ENCODE assay signal across 19 cellular contexts in genomic region chr2:85840091-85840490, GRCh38. TPM values are rescaled to one million over a fixed set of nuclear protein-coding genes. Genes with fewer than 3 reads are reported as not detected.
DNase-seq lines count a peak whose midpoint lies in the region; ATAC-seq and TF ChIP-seq lines count a peak whose summit lies in the region.
"Had no signal": no experiment of that assay in that cellular context is flagged by ENCODE, and none has a peak within 500 bp of the region (broad histone marks: within the 10 kb centered on the region; RNA-seq: fewer than 3 reads in every experiment).

No MANE protein-coding gene starts in this region.

- H3K9ac ChIP-seq in neuronal stem cell (ENCODE audit: low read depth, low read length, poor library complexity) (no peak overlapping the region), neural progenitor cell (no peak overlapping the region)

- H3K9me3 ChIP-seq in neuronal stem cell (replicated peaks in 1 of 2; ENCODE audit: control insufficient read depth in 2 of 2, insufficient read depth in 1 of 2, low read depth in 1 of 2, low read length in 2 of 2) (peaks cover 2 to 5% of the 10 kb centered on the region in 2 donors), neural progenitor cell (ENCODE audit: low read depth) (no peaks in the 10 kb centered on the region), esophagus squamous epithelium (no peaks in the 10 kb centered on the region)
- H3K9me3 ChIP-seq: MG63, stomach had no signal

- no peak overlapping the region for H2BK12ac ChIP-seq in neuronal stem cell (ENCODE audit: low read length)

- H4K20me1 ChIP-seq in neural progenitor cell (ENCODE audit: low read depth) = no peaks in the 10 kb centered on the region

- intact Hi-C loops in left ventricle myocardium superior (cut with micrococcal nuclease) (no loop called here), esophagus squamous epithelium (cut with DNase I) (no loop called here)

- TF ChIP-seq CTCF in neural progenitor cell (IDR thresholded peaks at IDR 0.05) (no peak), esophagus squamous epithelium (IDR thresholded peaks at IDR 0.05) (no peak)

- peak; percentile 37 for DNase-seq in activated CD4-positive, alpha-beta T cell treated with anti-CD3 and anti-CD28 coated beads, Interleukin-2, amount 10 ng/mL, durations not matched to agents 7 days and 5 days
- no peak for DNase-seq in activated CD4-positive, alpha-beta T cell treated with anti-CD3 and anti-CD28 coated beads, Interleukin-2, amount 50 U/mL, for 4 hours
- DNase-seq in activated CD4-positive, alpha-beta memory T cell treated with anti-CD3 and anti-CD28 coated beads, Interleukin-2, amount 10 ng/mL, durations not matched to agents 7 days and 5 days = peak; percentile 46
- DNase-seq in neuronal stem cell (ENCODE audit: low spot score) (no peak), neural progenitor cell (ENCODE audit: low spot score) (no peak), left ventricle myocardium superior (no peak), esophagus squamous epithelium (lab: John Stamatoyannopoulos, UW) (no peak)
- DNase-seq: activated naive CD4-positive, alpha-beta T cell treated with anti-CD3 and anti-CD28 coated beads, Interleukin-2, amount 50 U/mL, for 16 hours; brain microvascular endothelial cell; cortex of kidney; DND-41; left colon; MG63; NCI-H2029; NCI-H446; stomach had no signal

- peaks cover 23% of the 10 kb centered on the region for H3K9me3 Mint-ChIP-seq in activated CD4-positive, alpha-beta T cell treated with anti-CD3 and anti-CD28 coated beads, Interleukin-2, amount 10 ng/mL, durations not matched to agents 7 days and 5 days
- peaks cover 4% of the 10 kb centered on the region for H3K9me3 Mint-ChIP-seq in activated CD4-positive, alpha-beta memory T cell treated with anti-CD3 and anti-CD28 coated beads, Interleukin-2, amount 10 ng/mL, durations not matched to agents 7 days and 5 days
- peaks cover 17% of the 10 kb centered on the region for H3K9me3 Mint-ChIP-seq in neural progenitor cell

- H4K91ac ChIP-seq in neuronal stem cell (ENCODE audit: low read depth, low read length, poor library complexity) = peak overlapping the region; percentile 42

- no peak overlapping the region for H2AFZ ChIP-seq in neuronal stem cell (ENCODE audit: low read length)
- no peak overlapping the region for H2AFZ ChIP-seq in neural progenitor cell (replicated peaks)

- H3K4me1 Mint-ChIP-seq in activated CD4-positive, alpha-beta T cell treated with anti-CD3 and anti-CD28 coated beads, Interleukin-2, amount 10 ng/mL, durations not matched to agents 7 days and 5 days = peaks cover 9% of the 10 kb centered on the region
- H3K4me1 Mint-ChIP-seq in activated CD4-positive, alpha-beta memory T cell treated with anti-CD3 and anti-CD28 coated beads, Interleukin-2, amount 10 ng/mL, durations not matched to agents 7 days and 5 days = peaks cover 17% of the 10 kb centered on the region
- no peaks in the 10 kb centered on the region for H3K4me1 Mint-ChIP-seq in neural progenitor cell
- H3K4me1 Mint-ChIP-seq: mesothelial cell of epicardium had no signal

- H3K18ac ChIP-seq in neuronal stem cell (ENCODE audit: low read length) = no peak overlapping the region

- H3K4me2 ChIP-seq in neuronal stem cell (ENCODE audit: insufficient read depth, low read length, poor library complexity, severe bottlenecking) = no peak overlapping the region
- no peak overlapping the region for H3K4me2 ChIP-seq in neural progenitor cell

- WGBS in neuronal stem cell (ENCODE audit: extremely low coverage in 2 of 2, insufficient read length in 2 of 2, insufficient replicate concordance in 1 of 2), 2 donors = no CpG with 5 or more reads among the region's 9 CpGs
- 87 to 88% methylated on average over 9 of the region's 9 CpGs for WGBS in esophagus squamous epithelium, 2 donors

- H2BK15ac ChIP-seq in neuronal stem cell (ENCODE audit: low read length) = no peak overlapping the region

- TF ChIP-seq POLR2A in esophagus squamous epithelium (IDR thresholded peaks at IDR 0.05) = no peak

- no peaks in the 10 kb centered on the region for H3F3A ChIP-seq in neural progenitor cell (ENCODE audit: low read depth)

- no peak overlapping the region for H2AK5ac ChIP-seq in neuronal stem cell (ENCODE audit: low read depth, low read length)

- no peak overlapping the region for H3K23ac ChIP-seq in neuronal stem cell (ENCODE audit: low read depth, low read length, poor library complexity)

- no peaks in the 10 kb centered on the region for H3K79me1 ChIP-seq in neuronal stem cell (ENCODE audit: low read depth, low read length)

- H3K79me2 ChIP-seq in neural progenitor cell (ENCODE audit: low read depth) = no peaks in the 10 kb centered on the region

- peaks cover 63% of the 10 kb centered on the region for H3K36me3 Mint-ChIP-seq in activated CD4-positive, alpha-beta T cell treated with anti-CD3 and anti-CD28 coated beads, Interleukin-2, amount 10 ng/mL, durations not matched to agents 7 days and 5 days (ENCODE audit: low read depth)
- peaks cover 63% of the 10 kb centered on the region for H3K36me3 Mint-ChIP-seq in activated CD4-positive, alpha-beta memory T cell treated with anti-CD3 and anti-CD28 coated beads, Interleukin-2, amount 10 ng/mL, durations not matched to agents 7 days and 5 days (ENCODE audit: low read depth)
- H3K36me3 Mint-ChIP-seq in neural progenitor cell = peaks cover 14% of the 10 kb centered on the region

- H3K4me3 ChIP-seq in neuronal stem cell (ENCODE audit: low read length in 2 of 2) (no peak overlapping the region), neural progenitor cell (no peak overlapping the region), esophagus squamous epithelium (no peak overlapping the region)
- H3K4me3 ChIP-seq: MG63, stomach had no signal

- no peak overlapping the region for H3K4ac ChIP-seq in neuronal stem cell (ENCODE audit: low read length)

- no peak overlapping the region for H2BK5ac ChIP-seq in neuronal stem cell (ENCODE audit: low read length)

- CTCF ChIA-PET in activated CD4-positive, alpha-beta T cell treated with anti-CD3 and anti-CD28 coated beads, Interleukin-2, amount 10 ng/mL, durations not matched to agents 7 days and 5 days (lab: Charles Lee) = interaction anchor here (0.8 to 2.9 kb wide), 3 partner anchors 9 to 240 kb away, joined by 4 to 11 read pairs (median 7); no protein-coding TSS in a partner anchor
- CTCF ChIA-PET in activated CD4-positive, alpha-beta memory T cell treated with anti-CD3 and anti-CD28 coated beads, Interleukin-2, amount 10 ng/mL, durations not matched to agents 7 days and 5 days (lab: Charles Lee) = interaction anchor here (0.5 to 2.5 kb wide), 6 partner anchors 10 to 48 kb away, joined by 3 to 11 read pairs (median 4); no protein-coding TSS in a partner anchor

- peak overlapping the region; percentile 11 for H3K27ac Mint-ChIP-seq in activated CD4-positive, alpha-beta T cell treated with anti-CD3 and anti-CD28 coated beads, Interleukin-2, amount 10 ng/mL, durations not matched to agents 7 days and 5 days
- peak overlapping the region; percentile 65 for H3K27ac Mint-ChIP-seq in activated CD4-positive, alpha-beta memory T cell treated with anti-CD3 and anti-CD28 coated beads, Interleukin-2, amount 10 ng/mL, durations not matched to agents 7 days and 5 days
- no peak overlapping the region for H3K27ac Mint-ChIP-seq in neural progenitor cell
- H3K27ac Mint-ChIP-seq: mesothelial cell of epicardium had no signal

- H3K14ac ChIP-seq in neuronal stem cell (ENCODE audit: low read length) = no peak overlapping the region

- ATAC-seq in HG02885 (IDR thresholded peaks at IDR 0.05; ENCODE audit: poor library complexity, unreplicated experiment) (peak; percentile 88), left ventricle myocardium superior (no peak)
- ATAC-seq: left colon had no signal

- POLR2A ChIA-PET in activated CD4-positive, alpha-beta T cell treated with anti-CD3 and anti-CD28 coated beads, Interleukin-2, amount 10 ng/mL, durations not matched to agents 7 days and 5 days (lab: Charles Lee) = no interaction called here
- POLR2A ChIA-PET in activated CD4-positive, alpha-beta memory T cell treated with anti-CD3 and anti-CD28 coated beads, Interleukin-2, amount 10 ng/mL, durations not matched to agents 7 days and 5 days (lab: Charles Lee) = interaction anchor here (0.6 to 2.3 kb wide), 7 partner anchors 9 to 225 kb away, joined by 3 to 9 read pairs (median 4); no protein-coding TSS in a partner anchor

- no peak overlapping the region for H3K4me3 Mint-ChIP-seq in activated CD4-positive, alpha-beta T cell treated with anti-CD3 and anti-CD28 coated beads, Interleukin-2, amount 10 ng/mL, durations not matched to agents 7 days and 5 days
- no peak overlapping the region for H3K4me3 Mint-ChIP-seq in activated CD4-positive, alpha-beta memory T cell treated with anti-CD3 and anti-CD28 coated beads, Interleukin-2, amount 10 ng/mL, durations not matched to agents 7 days and 5 days
- no peak overlapping the region for H3K4me3 Mint-ChIP-seq in neural progenitor cell
- H3K4me3 Mint-ChIP-seq: mesothelial cell of epicardium had no signal

- H3K36me3 ChIP-seq in neuronal stem cell (replicated peaks in 1 of 2; ENCODE audit: control insufficient read depth in 2 of 2, insufficient read depth in 2 of 2, low read length in 2 of 2) = no peaks in the 10 kb centered on the region
- no peaks in the 10 kb centered on the region for H3K36me3 ChIP-seq in neural progenitor cell
- H3K36me3 ChIP-seq in esophagus squamous epithelium = peaks cover 0 to 34% (median 0%) of the 10 kb centered on the region in 3 donors
- H3K36me3 ChIP-seq: MG63 had no signal

- H4K8ac ChIP-seq in neuronal stem cell (ENCODE audit: low read depth, low read length) = no peak overlapping the region

- H3K27me3 ChIP-seq in neuronal stem cell (ENCODE audit: control insufficient read depth in 3 of 3, insufficient read depth in 3 of 3, low read depth in 1 of 3, low read length in 3 of 3) = no peaks in the 10 kb centered on the region
- H3K27me3 ChIP-seq in neural progenitor cell = no peaks in the 10 kb centered on the region
- H3K27me3 ChIP-seq in esophagus squamous epithelium = no peaks in the 10 kb centered on the region
- H3K27me3 ChIP-seq: brain microvascular endothelial cell, MG63, stomach had no signal

- no peak overlapping the region for H2BK120ac ChIP-seq in neuronal stem cell (ENCODE audit: low read depth, low read length)

- H3K27ac ChIP-seq in neuronal stem cell (replicated peaks; ENCODE audit: low read length) = no peak overlapping the region
- no peak overlapping the region for H3K27ac ChIP-seq in neural progenitor cell
- H3K27ac ChIP-seq in esophagus squamous epithelium = no peak overlapping the region
- H3K27ac ChIP-seq: brain microvascular endothelial cell, RWPE1, stomach had no signal

- peaks cover 7% of the 10 kb centered on the region for H3K27me3 Mint-ChIP-seq in activated CD4-positive, alpha-beta T cell treated with anti-CD3 and anti-CD28 coated beads, Interleukin-2, amount 10 ng/mL, durations not matched to agents 7 days and 5 days
- H3K27me3 Mint-ChIP-seq in activated CD4-positive, alpha-beta memory T cell treated with anti-CD3 and anti-CD28 coated beads, Interleukin-2, amount 10 ng/mL, durations not matched to agents 7 days and 5 days = peaks cover 6% of the 10 kb centered on the region
- H3K27me3 Mint-ChIP-seq in neural progenitor cell (ENCODE audit: insufficient read depth, low read depth) = no peaks in the 10 kb centered on the region

- H3K4me1 ChIP-seq in neuronal stem cell (ENCODE audit: control insufficient read depth in 2 of 2, insufficient read depth in 1 of 2, low read depth in 1 of 2, low read length in 2 of 2) = no peaks in the 10 kb centered on the region
- H3K4me1 ChIP-seq in neural progenitor cell = no peaks in the 10 kb centered on the region
- no peaks in the 10 kb centered on the region for H3K4me1 ChIP-seq in esophagus squamous epithelium
- H3K4me1 ChIP-seq: stomach had no signal

RNA-seq across cellular contexts. Expression of gene ST3GAL5, which starts 48.7 kb away (rescaled TPM):
- total RNA-seq in activated CD4-positive, alpha-beta T cell treated with anti-CD3 and anti-CD28 coated beads, Interleukin-2, amount 10 ng/mL, durations not matched to agents 7 days and 5 days = 10 to 100 TPM; 36.3 to 36.8 TPM
- 10 to 100 TPM; 58.3 to 67.1 TPM for total RNA-seq in activated CD4-positive, alpha-beta memory T cell treated with anti-CD3 and anti-CD28 coated beads, Interleukin-2, amount 10 ng/mL, durations not matched to agents 7 days and 5 days
- 5.0 TPM for polyA plus RNA-seq in neuronal stem cell (2013, experiment 1 of 2)
- polyA plus RNA-seq in neuronal stem cell (2013, experiment 2 of 2) = 5.3 TPM
- total RNA-seq in neural progenitor cell (ENCODE audit: low replicate concordance) = 9.7 and 9.9 TPM in 2 replicates
- 7.7 TPM for total RNA-seq in left ventricle myocardium superior
- total RNA-seq in esophagus squamous epithelium = 10 to 100 TPM in 1 of 4 donors, 1 to 10 TPM in 3; 1.3 to 13.5 (median 5.2) TPM

Comparison
In these comparisons a context has a peak if more than half of its experiments do, and no peak if none do; other contexts are left out.
1. DNase-seq: peak in activated CD4-positive, alpha-beta T cell treated with anti-CD3 and anti-CD28 coated beads, Interleukin-2, amount 10 ng/mL, durations not matched to agents 7 days and 5 days (single experiment) and activated CD4-positive, alpha-beta memory T cell treated with anti-CD3 and anti-CD28 coated beads, Interleukin-2, amount 10 ng/mL, durations not matched to agents 7 days and 5 days (single experiment); none in activated CD4-positive, alpha-beta T cell treated with anti-CD3 and anti-CD28 coated beads, Interleukin-2, amount 50 U/mL, for 4 hours (0 of 2), neuronal stem cell (single experiment), neural progenitor cell (single experiment), left ventricle myocardium superior (single experiment) and esophagus squamous epithelium (single experiment).